12 cellular contexts compared by ENCODE assay signal in the genomic region with DNA sequence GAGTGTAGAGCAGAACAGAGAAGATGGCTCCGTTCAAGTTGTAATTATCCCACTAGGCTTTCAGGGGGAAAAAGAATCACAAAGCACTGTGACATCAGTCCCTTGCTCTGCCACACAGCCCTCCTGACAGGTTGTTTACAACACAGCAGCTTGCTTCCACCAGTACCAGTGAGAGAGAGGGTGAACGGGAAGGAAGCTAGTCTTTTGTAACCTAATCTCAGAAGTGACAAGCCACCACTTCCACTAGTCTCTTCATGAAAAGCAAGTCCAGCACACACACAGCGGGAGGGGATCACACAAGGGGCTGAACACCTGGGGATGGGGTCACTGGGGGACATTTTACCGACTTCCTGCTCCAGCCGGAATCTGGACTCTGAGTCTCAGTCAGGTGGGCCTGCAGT.
DNase-seq lines count a peak whose midpoint lies in the region; ATAC-seq, FAIRE-seq and TF ChIP-seq lines count a peak whose summit lies in the region.
"Had no signal": no experiment of that assay in that cellular context is flagged by ENCODE, and none has a peak within 500 bp of the region (broad histone marks: within the 10 kb centered on the region; RNA-seq: fewer than 3 reads in every experiment).

No MANE protein-coding gene starts in this region.

- DNase-seq in CD14-positive monocyte (ENCODE audit: low spot score), result peak; percentile 64
- no peak for DNase-seq in GM18507 (ENCODE audit: extremely low spot score, insufficient read length, low read depth)
- DNase-seq in activated CD8-positive, alpha-beta T cell treated with anti-CD3 and anti-CD28 coated beads, Interleukin-2, amount 10 ng/mL, durations not matched to agents 7 days and 5 days, result peak; percentile 48
- DNase-seq in natural killer cell treated with Interleukin-12 subunit alpha and Interleukin-12 subunit beta and Interleukin-15 and Interleukin-18, amount 100 ng/mL, for 72 hours (ENCODE audit: low spot score), result no peak
- DNase-seq in BE2C, result no peak
- no peak for DNase-seq in NCI-H446 treated with DMSO at 0.1 percent for 48 hours (lab: John Stamatoyannopoulos, UW)
- DNase-seq: activated T-cell treated with anti-CD3 and anti-CD28 coated beads, Interleukin-2, amount 50 U/mL, for 72 hours; KBM-7; stimulated activated CD4-positive, alpha-beta T cell treated with anti-CD3 and anti-CD28 coated beads, Interleukin-1b, Interleukin-23, amount 100 ng/mL, for 48 hours had no signal

- H3K36me3 ChIP-seq in BE2C, result no peaks in the 10 kb centered on the region
- H3K36me3 ChIP-seq: stomach had no signal

- ATAC-seq in activated CD8-positive, alpha-beta T cell treated with anti-CD3 and anti-CD28 coated beads, Interleukin-2, amount 10 ng/mL, durations not matched to agents 7 days and 5 days, result peak; percentile 69
- ATAC-seq in natural killer cell treated with Interleukin-12 subunit alpha and Interleukin-12 subunit beta and Interleukin-15 and Interleukin-18, amount 100 ng/mL, for 72 hours, result peak; percentile 43 to 61
- ATAC-seq in GM19395 (IDR thresholded peaks at IDR 0.05; ENCODE audit: unreplicated experiment) (no peak), GM21423 (IDR thresholded peaks at IDR 0.05; ENCODE audit: unreplicated experiment) (no peak)

- H3K4me1 Mint-ChIP-seq in CD14-positive monocyte, result peaks cover 65% of the 10 kb centered on the region
- H3K4me1 Mint-ChIP-seq in activated CD8-positive, alpha-beta T cell treated with anti-CD3 and anti-CD28 coated beads, Interleukin-2, amount 10 ng/mL, durations not matched to agents 7 days and 5 days (ENCODE audit: low read depth), result peaks cover 29% of the 10 kb centered on the region
- peaks cover 15 to 18% of the 10 kb centered on the region in 2 donors for H3K4me1 Mint-ChIP-seq in natural killer cell treated with Interleukin-12 subunit alpha and Interleukin-12 subunit beta and Interleukin-15 and Interleukin-18, amount 100 ng/mL, for 72 hours (ENCODE audit: low read depth in 2 of 2)

- peak overlapping the region; percentile 13 to 68 for H3K4me3 Mint-ChIP-seq in CD14-positive monocyte
- H3K4me3 Mint-ChIP-seq in activated CD8-positive, alpha-beta T cell treated with anti-CD3 and anti-CD28 coated beads, Interleukin-2, amount 10 ng/mL, durations not matched to agents 7 days and 5 days, result no peak overlapping the region
- H3K4me3 Mint-ChIP-seq in natural killer cell treated with Interleukin-12 subunit alpha and Interleukin-12 subunit beta and Interleukin-15 and Interleukin-18, amount 100 ng/mL, for 72 hours, result no peak overlapping the region

- CTCF ChIA-PET in activated CD8-positive, alpha-beta T cell treated with anti-CD3 and anti-CD28 coated beads, Interleukin-2, amount 10 ng/mL, durations not matched to agents 7 days and 5 days (lab: Charles Lee), result interaction anchor here (0.6 to 2.7 kb wide), 5 partner anchors 9 to 112 kb away, joined by 3 to 32 read pairs (median 4); no protein-coding TSS in a partner anchor

- intact Hi-C loops in CD14-positive monocyte (cut with micrococcal nuclease), result loop anchor here in 1 of 2 donors (10.0 kb wide), 1 partner anchor 350 kb away; no protein-coding TSS in a partner anchor

- H3K36me3 Mint-ChIP-seq in CD14-positive monocyte, result no peaks in the 10 kb centered on the region
- no peaks in the 10 kb centered on the region for H3K36me3 Mint-ChIP-seq in activated CD8-positive, alpha-beta T cell treated with anti-CD3 and anti-CD28 coated beads, Interleukin-2, amount 10 ng/mL, durations not matched to agents 7 days and 5 days (ENCODE audit: low read depth)
- H3K36me3 Mint-ChIP-seq in natural killer cell treated with Interleukin-12 subunit alpha and Interleukin-12 subunit beta and Interleukin-15 and Interleukin-18, amount 100 ng/mL, for 72 hours, result no peaks in the 10 kb centered on the region

- no peaks in the 10 kb centered on the region for H3K4me1 ChIP-seq in BE2C

- H3K9me3 ChIP-seq in BE2C, result no peaks in the 10 kb centered on the region
- H3K9me3 ChIP-seq: stomach had no signal

- H3K27me3 Mint-ChIP-seq in CD14-positive monocyte (ENCODE audit: low read depth in 3 of 3), result no peaks in the 10 kb centered on the region
- H3K27me3 Mint-ChIP-seq in activated CD8-positive, alpha-beta T cell treated with anti-CD3 and anti-CD28 coated beads, Interleukin-2, amount 10 ng/mL, durations not matched to agents 7 days and 5 days (ENCODE audit: low read depth), result peaks cover 23% of the 10 kb centered on the region
- H3K27me3 Mint-ChIP-seq in natural killer cell treated with Interleukin-12 subunit alpha and Interleukin-12 subunit beta and Interleukin-15 and Interleukin-18, amount 100 ng/mL, for 72 hours, result peaks cover 22 to 31% of the 10 kb centered on the region in 2 donors

- TF ChIP-seq CTCF in CD14-positive monocyte (IDR thresholded peaks at IDR 0.05) (no peak), BE2C (IDR thresholded peaks at IDR 0.05; ENCODE audit: low read depth, low read length) (no peak)

- no peaks in the 10 kb centered on the region for H3K9me3 Mint-ChIP-seq in CD14-positive monocyte
- H3K9me3 Mint-ChIP-seq in activated CD8-positive, alpha-beta T cell treated with anti-CD3 and anti-CD28 coated beads, Interleukin-2, amount 10 ng/mL, durations not matched to agents 7 days and 5 days (ENCODE audit: insufficient read depth), result no peaks in the 10 kb centered on the region
- no peaks in the 10 kb centered on the region for H3K9me3 Mint-ChIP-seq in natural killer cell treated with Interleukin-12 subunit alpha and Interleukin-12 subunit beta and Interleukin-15 and Interleukin-18, amount 100 ng/mL, for 72 hours
- H3K9me3 Mint-ChIP-seq: activated T-cell treated with anti-CD3 and anti-CD28 coated beads, Interleukin-2, amount 50 U/mL, for 72 hours had no signal

- FAIRE-seq in GM18507 (lab: Jason Lieb, UNC), result peak; percentile 18

- H3K27me3 ChIP-seq in BE2C, result no peaks in the 10 kb centered on the region
- H3K27me3 ChIP-seq: stomach had no signal

- POLR2A ChIA-PET in activated CD8-positive, alpha-beta T cell treated with anti-CD3 and anti-CD28 coated beads, Interleukin-2, amount 10 ng/mL, durations not matched to agents 7 days and 5 days (lab: Charles Lee), result no interaction called here

- H3K4me3 ChIP-seq in BE2C (ENCODE audit: low read depth, low read length), result no peak overlapping the region
- H3K4me3 ChIP-seq: stomach had no signal

- peak overlapping the region; percentile 90 to 97 (median 96) for H3K27ac Mint-ChIP-seq in CD14-positive monocyte
- peak overlapping the region; percentile 2 for H3K27ac Mint-ChIP-seq in activated CD8-positive, alpha-beta T cell treated with anti-CD3 and anti-CD28 coated beads, Interleukin-2, amount 10 ng/mL, durations not matched to agents 7 days and 5 days
- peak overlapping the region in 1 of 2 donors; percentile 5 for H3K27ac Mint-ChIP-seq in natural killer cell treated with Interleukin-12 subunit alpha and Interleukin-12 subunit beta and Interleukin-15 and Interleukin-18, amount 100 ng/mL, for 72 hours
- H3K27ac Mint-ChIP-seq: activated T-cell treated with anti-CD3 and anti-CD28 coated beads, Interleukin-2, amount 50 U/mL, for 72 hours had no signal

Comparison
In these comparisons a context has a peak if more than half of its experiments do, and no peak if none do; other contexts are left out.
1. DNase-seq: peak in CD14-positive monocyte (single experiment) and activated CD8-positive, alpha-beta T cell treated with anti-CD3 and anti-CD28 coated beads, Interleukin-2, amount 10 ng/mL, durations not matched to agents 7 days and 5 days (single experiment); none in GM18507 (single experiment), natural killer cell treated with Interleukin-12 subunit alpha and Interleukin-12 subunit beta and Interleukin-15 and Interleukin-18, amount 100 ng/mL, for 72 hours (single experiment), BE2C (single experiment) and NCI-H446 treated with DMSO at 0.1 percent for 48 hours (single experiment).
2. H3K4me3 Mint-ChIP-seq: peak in CD14-positive monocyte (2 of 2); none in activated CD8-positive, alpha-beta T cell treated with anti-CD3 and anti-CD28 coated beads, Interleukin-2, amount 10 ng/mL, durations not matched to agents 7 days and 5 days (single experiment) and natural killer cell treated with Interleukin-12 subunit alpha and Interleukin-12 subunit beta and Interleukin-15 and Interleukin-18, amount 100 ng/mL, for 72 hours (single experiment).
3. ATAC-seq: peak in activated CD8-positive, alpha-beta T cell treated with anti-CD3 and anti-CD28 coated beads, Interleukin-2, amount 10 ng/mL, durations not matched to agents 7 days and 5 days (single experiment) and natural killer cell treated with Interleukin-12 subunit alpha and Interleukin-12 subunit beta and Interleukin-15 and Interleukin-18, amount 100 ng/mL, for 72 hours (2 of 2); none in GM19395 (single experiment) and GM21423 (single experiment).